ENCODE assay signal across 8 cellular contexts in genomic region chr3:139935866-139936817, GRCh38. TPM values are rescaled to one million over a fixed set of nuclear protein-coding genes. Genes with fewer than 3 reads are reported as not detected.
DNase-seq lines count a peak whose midpoint lies in the region; ATAC-seq and TF ChIP-seq lines count a peak whose summit lies in the region.

No MANE protein-coding gene starts in this region.

- H3K27ac ChIP-seq in aorta (ENCODE audit: low read depth in 1 of 2, low read length in 2 of 2) = no peak overlapping the region

- no peak overlapping the region for H3K27ac Mint-ChIP-seq in stimulated activated memory B cell treated with anti-CD40 and anti-IgM and Interleukin-4, amounts not matched to agents 10 μg/mL and 1 μg/mL and 100 μg/mL, for 72 hours

- H3K4me3 Mint-ChIP-seq in stimulated activated memory B cell treated with anti-CD40 and anti-IgM and Interleukin-4, amounts not matched to agents 10 μg/mL and 1 μg/mL and 100 μg/mL, for 72 hours = no peak overlapping the region

- no peaks in the 10 kb centered on the region for H3K4me1 ChIP-seq in aorta (ENCODE audit: control insufficient read depth in 1 of 2, insufficient read depth in 2 of 2, low read length in 2 of 2)

- peak; percentile 46 for ATAC-seq in Right ventricle myocardium superior (ENCODE audit: poor library complexity)
- ATAC-seq in aorta (ENCODE audit: low FRiP score) = peak; percentile 52
- no peak for ATAC-seq in stimulated activated memory B cell treated with anti-CD40 and anti-IgM and Interleukin-4, amounts not matched to agents 10 μg/mL and 1 μg/mL and 100 μg/mL, for 72 hours
- ATAC-seq in GM21390 (IDR thresholded peaks at IDR 0.05; ENCODE audit: unreplicated experiment) = no peak
- no peak for ATAC-seq in GM19324 (IDR thresholded peaks at IDR 0.05; ENCODE audit: low FRiP score, unreplicated experiment)

- peaks cover 42% of the 10 kb centered on the region for H3K27me3 Mint-ChIP-seq in stimulated activated memory B cell treated with anti-CD40 and anti-IgM and Interleukin-4, amounts not matched to agents 10 μg/mL and 1 μg/mL and 100 μg/mL, for 72 hours

- intact Hi-C loops in Right ventricle myocardium superior (cut with DNase I) (loop anchor here (10.0 kb wide), 1 partner anchor 119 kb away; no protein-coding TSS in a partner anchor), cardiac septum (cut with DNase I) (loop anchor here (2.0 to 5.0 kb wide), 4 partner anchors 116 to 926 kb away; no protein-coding TSS in a partner anchor), aorta (cut with DNase I) (loop anchor here in 1 of 2 donors (2.0 to 5.0 kb wide), 2 partner anchors 115 to 561 kb away; no protein-coding TSS in a partner anchor)

- WGBS in aorta, 2 donors = 1 to 2% methylated on average over 40 to 42 of the region's 42 CpGs

- DNase-seq in Right ventricle myocardium superior = peak; percentile 71
- no peak for DNase-seq in cardiac septum (ENCODE audit: low spot score)
- DNase-seq in choroid plexus epithelial cell (ENCODE audit: low read depth) = peak; percentile 46
- peak; percentile 16 for DNase-seq in medulla oblongata (ENCODE audit: extremely low spot score)
- peak; percentile 45 to 78 for DNase-seq in aorta

- no peaks in the 10 kb centered on the region for H3K36me3 ChIP-seq in aorta (ENCODE audit: control insufficient read depth in 1 of 2, insufficient read depth in 2 of 2, low read length in 1 of 2)

- no peaks in the 10 kb centered on the region for H3K9me3 ChIP-seq in aorta (ENCODE audit: control insufficient read depth, low read length)

- H3K4me3 ChIP-seq in choroid plexus epithelial cell (ENCODE audit: low read depth, low read length) (peak overlapping the region; percentile 60), aorta (ENCODE audit: low read length in 2 of 2) (peak overlapping the region in 1 of 2 donors; percentile 5)

- H3K9me3 Mint-ChIP-seq in stimulated activated memory B cell treated with anti-CD40 and anti-IgM and Interleukin-4, amounts not matched to agents 10 μg/mL and 1 μg/mL and 100 μg/mL, for 72 hours = no peaks in the 10 kb centered on the region

- TF ChIP-seq CTCF in choroid plexus epithelial cell (conservative IDR thresholded peaks at IDR 0.05; ENCODE audit: low read depth, low read length) = no peak

- H3K36me3 Mint-ChIP-seq in stimulated activated memory B cell treated with anti-CD40 and anti-IgM and Interleukin-4, amounts not matched to agents 10 μg/mL and 1 μg/mL and 100 μg/mL, for 72 hours = no peaks in the 10 kb centered on the region

- H3K4me1 Mint-ChIP-seq in stimulated activated memory B cell treated with anti-CD40 and anti-IgM and Interleukin-4, amounts not matched to agents 10 μg/mL and 1 μg/mL and 100 μg/mL, for 72 hours = peaks cover 18% of the 10 kb centered on the region

- H3K27me3 ChIP-seq in aorta (ENCODE audit: control insufficient read depth in 1 of 2, insufficient read depth in 2 of 2, low read length in 1 of 2) = no peaks in the 10 kb centered on the region

RNA-seq across cellular contexts. Expression of gene CLSTN2, which starts 1.2 kb away (rescaled TPM):
- total RNA-seq in Right ventricle myocardium superior = 7.8 TPM
- 3.9 TPM for total RNA-seq in cardiac septum
- total RNA-seq in aorta = 10 to 100 TPM; 18.0 to 20.6 TPM
- polyA plus RNA-seq in aorta = under 1 TPM; 0.13 to 0.25 TPM

Comparison
In these comparisons a context has a peak if more than half of its experiments do, and no peak if none do; other contexts are left out.
1. ATAC-seq: peak in Right ventricle myocardium superior (single experiment) and aorta (single experiment); none in stimulated activated memory B cell treated with anti-CD40 and anti-IgM and Interleukin-4, amounts not matched to agents 10 μg/mL and 1 μg/mL and 100 μg/mL, for 72 hours (single experiment), GM21390 (single experiment) and GM19324 (single experiment).